In the genomic region with DNA sequence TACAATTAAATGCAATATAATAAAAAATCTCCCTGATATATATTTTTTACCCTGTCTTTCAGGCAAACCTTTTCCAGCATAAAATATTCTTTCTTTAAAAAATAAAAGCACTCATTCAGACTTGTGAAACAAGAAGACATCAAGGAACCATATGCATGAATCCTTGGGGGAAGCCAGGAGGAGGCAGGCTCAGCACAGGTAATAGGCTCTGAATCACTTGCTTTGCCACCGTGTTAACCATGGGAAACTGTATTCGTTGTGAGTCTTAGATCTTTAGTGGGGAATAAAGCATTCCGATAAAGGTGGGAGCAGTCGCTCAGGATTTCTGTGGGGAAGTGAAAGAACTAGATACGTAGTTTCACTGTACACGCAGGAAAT, we compare ENCODE assay signal across 14 cellular contexts. TPM values are rescaled to one million over a fixed set of nuclear protein-coding genes. Genes with fewer than 3 reads are reported as not detected.
A peak's percentile ranks its signal among the peaks of the same experiment; 100 is the strongest.
DNase-seq lines count a peak whose midpoint lies in the region; ATAC-seq and TF ChIP-seq lines count a peak whose summit lies in the region.
"Had no signal": no experiment of that assay in that cellular context is flagged by ENCODE, and none has a peak within 500 bp of the region (broad histone marks: within the 10 kb centered on the region; RNA-seq: fewer than 3 reads in every experiment).

No MANE protein-coding gene starts in this region.

- no peaks in the 10 kb centered on the region for H3K9me3 ChIP-seq in mammary epithelial cell (replicated peaks; ENCODE audit: insufficient read depth, low read length)
- H3K9me3 ChIP-seq in breast epithelium, result no peaks in the 10 kb centered on the region
- H3K9me3 ChIP-seq in uterus, result no peaks in the 10 kb centered on the region
- H3K9me3 ChIP-seq in WERI-Rb-1 (ENCODE audit: severe bottlenecking), result no peaks in the 10 kb centered on the region
- H3K9me3 ChIP-seq: Caco-2, psoas muscle had no signal

- TF ChIP-seq CTCF in mammary epithelial cell (conservative IDR thresholded peaks at IDR 0.05 in 1 of 2, IDR thresholded peaks at IDR 0.05 in 1 of 2; ENCODE audit: extremely low read depth in 1 of 2, insufficient read depth in 1 of 2, low read depth in 1 of 2, low read length in 2 of 2) (no peak), breast epithelium (IDR thresholded peaks at IDR 0.05) (no peak), cardiac fibroblast (IDR thresholded peaks at IDR 0.05; ENCODE audit: low read depth, low read length) (peak; percentile 12), uterus (IDR thresholded peaks at IDR 0.05) (no peak), WERI-Rb-1 (IDR thresholded peaks at IDR 0.05; ENCODE audit: low read depth, low read length) (no peak)

- H3K27me3 ChIP-seq in mammary epithelial cell (ENCODE audit: insufficient read depth, low read length) (no peaks in the 10 kb centered on the region), breast epithelium (no peaks in the 10 kb centered on the region), uterus (no peaks in the 10 kb centered on the region), WERI-Rb-1 (ENCODE audit: insufficient read depth, low read depth, severe bottlenecking) (no peaks in the 10 kb centered on the region)

- no peak overlapping the region for H2AFZ ChIP-seq in mammary epithelial cell (ENCODE audit: low read depth, low read length)

- CTCF ChIA-PET in mammary epithelial cell (lab: Charles Lee; ENCODE audit: low non-redundant PET), result no interaction called here

- BruUV-seq in mammary epithelial cell (replicated peaks; lab: Mats Ljungman, UMichigan), result no TSS peak

- H3K36me3 ChIP-seq in mammary epithelial cell (ENCODE audit: insufficient read depth, low read length), result no peaks in the 10 kb centered on the region
- no peaks in the 10 kb centered on the region for H3K36me3 ChIP-seq in breast epithelium
- H3K36me3 ChIP-seq in uterus, result no peaks in the 10 kb centered on the region
- no peaks in the 10 kb centered on the region for H3K36me3 ChIP-seq in WERI-Rb-1

- TF ChIP-seq POLR2A in breast epithelium (IDR thresholded peaks at IDR 0.05) (no peak), uterus (IDR thresholded peaks at IDR 0.05) (no peak)

- no peak for ATAC-seq in GM21825 (IDR thresholded peaks at IDR 0.05; ENCODE audit: unreplicated experiment)
- ATAC-seq: psoas muscle had no signal

- dilution Hi-C loops in mammary epithelial cell (cut with HindIII; ENCODE audit: low sequenced_read_pairs), result no loop called here

- H4K20me1 ChIP-seq in mammary epithelial cell (ENCODE audit: insufficient read depth, low read length), result no peaks in the 10 kb centered on the region

- H3K4me1 ChIP-seq in mammary epithelial cell (ENCODE audit: insufficient read depth, low read length) (peaks cover 5% of the 10 kb centered on the region), breast epithelium (no peaks in the 10 kb centered on the region), uterus (no peaks in the 10 kb centered on the region)
- H3K4me1 ChIP-seq: psoas muscle had no signal

- H3K4me3 ChIP-seq in mammary epithelial cell (replicated peaks in 1 of 3; ENCODE audit: insufficient read depth in 1 of 3, low read depth in 2 of 3, low read length in 3 of 3) (no peak overlapping the region), breast epithelium (no peak overlapping the region), cardiac fibroblast (replicated peaks in 1 of 2; ENCODE audit: low read depth in 2 of 2, low read length in 2 of 2) (no peak overlapping the region), uterus (no peak overlapping the region), WERI-Rb-1 (ENCODE audit: low read depth, low read length) (no peak overlapping the region)
- H3K4me3 ChIP-seq: psoas muscle had no signal

- WGBS in mammary epithelial cell (ENCODE audit: low coverage, missing lambda C conversion rate), result 83% methylated on average over 6 of the region's 6 CpGs

- no peak overlapping the region for H3K27ac ChIP-seq in mammary epithelial cell (ENCODE audit: insufficient read depth, low read depth, low read length)
- peak overlapping the region in 1 of 2 donors; percentile 48 for H3K27ac ChIP-seq in breast epithelium
- H3K27ac ChIP-seq in uterus, result peak overlapping the region; percentile 19 to 51
- H3K27ac ChIP-seq in WERI-Rb-1, result no peak overlapping the region
- H3K27ac ChIP-seq: 22Rv1 had no signal

- H3K79me2 ChIP-seq in mammary epithelial cell (ENCODE audit: insufficient read depth, low read length), result no peaks in the 10 kb centered on the region

- in situ Hi-C loops in mammary epithelial cell (cut with MboI; ENCODE audit: low sequenced_read_pairs in 2 of 2), result no loop called here

- peak overlapping the region; percentile 8 for H3K4me2 ChIP-seq in mammary epithelial cell (ENCODE audit: insufficient read depth, low read depth, low read length)

- intact Hi-C loops in mammary epithelial cell (cut with micrococcal nuclease), result no loop called here
- intact Hi-C loops in breast epithelium (cut with DNase I; ENCODE audit: low total_unique reads), result no loop called here
- intact Hi-C loops in uterus (cut with DNase I; ENCODE audit: low total_unique reads), result no loop called here

- DNase-seq in mammary epithelial cell, result no peak
- DNase-seq in breast epithelium (ENCODE audit: low spot score in 2 of 2), result no peak
- DNase-seq in cardiac fibroblast (ENCODE audit: low read depth in 2 of 2), result peak; percentile 43 to 64
- peak; percentile 38 for DNase-seq in kidney tubule cell (ENCODE audit: low spot score)
- no peak for DNase-seq in uterus
- no peak for DNase-seq in NCI-H187 treated with DMSO at 0.1 percent for 48 hours (lab: John Stamatoyannopoulos, UW)
- no peak for DNase-seq in WERI-Rb-1
- DNase-seq: Caco-2, NCI-H1092 treated with DMSO at 0.1 percent for 48 hours, NCI-H510A, psoas muscle, SHP77 had no signal

- H3K9ac ChIP-seq in mammary epithelial cell (ENCODE audit: insufficient read depth, low read length), result no peak overlapping the region

RNA-seq across cellular contexts. Expression of gene FBN1, which starts 42.4 kb away (rescaled TPM):
- total RNA-seq in mammary epithelial cell (10 to 100 TPM; 14.0 to 26.7 TPM), breast epithelium (100 to 1,000 TPM in 1 of 3 donors, 10 to 100 TPM in 2; 38.5 to 210 (median 83.2) TPM), uterus (100 to 1,000 TPM in 1 of 4 donors, 10 to 100 TPM in 3; 76.3 to 584 (median 95.8) TPM)
- polyA plus RNA-seq in mammary epithelial cell, result 3.6 TPM
- polyA minus RNA-seq in mammary epithelial cell, result 5.9 TPM

Comparison
In these comparisons a context has a peak if more than half of its experiments do, and no peak if none do; other contexts are left out.
1. DNase-seq: peak in cardiac fibroblast (2 of 2) and kidney tubule cell (single experiment); none in mammary epithelial cell (single experiment), breast epithelium (0 of 2), uterus (0 of 2), NCI-H187 treated with DMSO at 0.1 percent for 48 hours (single experiment) and WERI-Rb-1 (single experiment).
2. H3K27ac ChIP-seq: peak in uterus (2 of 2); none in mammary epithelial cell (single experiment) and WERI-Rb-1 (single experiment).